9 cellular contexts compared by ENCODE assay signal in genomic region chr13:79382545-79383275, GRCh38.
DNase-seq lines count a peak whose midpoint lies in the region; ATAC-seq lines count a peak whose summit lies in the region.
"Had no signal": no experiment of that assay in that cellular context is flagged by ENCODE, and none has a peak within 500 bp of the region (broad histone marks: within the 10 kb centered on the region; RNA-seq: fewer than 3 reads in every experiment).

No MANE protein-coding gene starts in this region.

- H3K27ac Mint-ChIP-seq in activated naive CD8-positive, alpha-beta T cell treated with anti-CD3 and anti-CD28 coated beads, Interleukin-2, amount 50 U/mL, for 24 hours, result peak overlapping the region; percentile 64

- no peaks in the 10 kb centered on the region for H3K27me3 Mint-ChIP-seq in activated naive CD8-positive, alpha-beta T cell treated with anti-CD3 and anti-CD28 coated beads, Interleukin-2, amount 50 U/mL, for 24 hours

- no peaks in the 10 kb centered on the region for H3K9me3 Mint-ChIP-seq in activated naive CD8-positive, alpha-beta T cell treated with anti-CD3 and anti-CD28 coated beads, Interleukin-2, amount 50 U/mL, for 24 hours

- DNase-seq in ELF-1 (ENCODE audit: low read depth, low spot score) (peak; percentile 18), COLO668 (lab: John Stamatoyannopoulos, UW; ENCODE audit: unreplicated experiment) (no peak)
- no peak for DNase-seq in activated naive CD8-positive, alpha-beta T cell treated with anti-CD3 and anti-CD28 coated beads, Interleukin-2, amount 50 U/mL, for 24 hours
- DNase-seq in activated effector memory CD4-positive, alpha-beta T cell treated with anti-CD3 and anti-CD28 coated beads, Interleukin-2, amount 50 U/mL, for 16 hours, result no peak
- no peak for DNase-seq in activated CD8-positive, alpha-beta memory T cell treated with anti-CD3 and anti-CD28 coated beads for 24 hours
- no peak for DNase-seq in stimulated activated CD8-positive, alpha-beta memory T cell treated with anti-CD3 and anti-CD28 coated beads, Interleukin-4, amount 100 ng/mL, for 48 hours
- DNase-seq: activated CD4-positive, alpha-beta T cell treated with anti-CD3 and anti-CD28 coated beads, Interleukin-2, amount 50 U/mL, for 4 hours had no signal

- peaks cover 31% of the 10 kb centered on the region for H3K36me3 Mint-ChIP-seq in activated naive CD8-positive, alpha-beta T cell treated with anti-CD3 and anti-CD28 coated beads, Interleukin-2, amount 50 U/mL, for 24 hours (ENCODE audit: low read depth)

- ATAC-seq in GM21367 (IDR thresholded peaks at IDR 0.05; ENCODE audit: unreplicated experiment), result peak; percentile 58
- ATAC-seq in HG03457 (IDR thresholded peaks at IDR 0.05; ENCODE audit: unreplicated experiment), result peak; percentile 33
- no peak for ATAC-seq in activated naive CD8-positive, alpha-beta T cell treated with anti-CD3 and anti-CD28 coated beads, Interleukin-2, amount 50 U/mL, for 24 hours

- H3K4me1 Mint-ChIP-seq in activated naive CD8-positive, alpha-beta T cell treated with anti-CD3 and anti-CD28 coated beads, Interleukin-2, amount 50 U/mL, for 24 hours, result peaks cover 78% of the 10 kb centered on the region

- peak overlapping the region; percentile 56 for H3K4me3 Mint-ChIP-seq in activated naive CD8-positive, alpha-beta T cell treated with anti-CD3 and anti-CD28 coated beads, Interleukin-2, amount 50 U/mL, for 24 hours
